ENCODE assay signal across 10 cellular contexts in genomic region chr5:96790851-96791513, GRCh38. TPM values are rescaled to one million over a fixed set of nuclear protein-coding genes. Genes with fewer than 3 reads are reported as not detected.
DNase-seq lines count a peak whose midpoint lies in the region; ATAC-seq and TF ChIP-seq lines count a peak whose summit lies in the region.
"Had no signal": no experiment of that assay in that cellular context is flagged by ENCODE, and none has a peak within 500 bp of the region (broad histone marks: within the 10 kb centered on the region; RNA-seq: fewer than 3 reads in every experiment).

No MANE protein-coding gene starts in this region.

- no peak for ATAC-seq in HG02798 (IDR thresholded peaks at IDR 0.05; ENCODE audit: poor library complexity, unreplicated experiment)

- intact Hi-C loops in Caco-2 (cut with micrococcal nuclease; ENCODE audit: unreplicated experiment) (no loop called here), posterior vena cava (cut with DNase I) (no loop called here)

- H3K4me2 ChIP-seq in neural progenitor cell, result peak overlapping the region; percentile 56

- CTCF ChIA-PET in Caco-2 (lab: Charles Lee), result interaction anchor here (0.6 kb wide), 1 partner anchor 38 kb away, joined by 7 read pairs; no protein-coding TSS in a partner anchor

- peaks cover 47% of the 10 kb centered on the region for H3K36me3 Mint-ChIP-seq in Caco-2 (ENCODE audit: insufficient read depth, unreplicated experiment)
- H3K36me3 Mint-ChIP-seq in endothelial cell (ENCODE audit: low read depth, unreplicated experiment), result peaks cover 20% of the 10 kb centered on the region
- H3K36me3 Mint-ChIP-seq in neural progenitor cell, result peaks cover 14% of the 10 kb centered on the region
- H3K36me3 Mint-ChIP-seq in glutamatergic neuron (ENCODE audit: unreplicated experiment), result peaks cover 5% of the 10 kb centered on the region

- TF ChIP-seq CTCF in Caco-2 (IDR thresholded peaks at IDR 0.05; ENCODE audit: insufficient read depth in 1 of 2, low read depth in 1 of 2, low read length in 1 of 2, severe bottlenecking in 1 of 2, unreplicated experiment in 1 of 2), result no peak
- TF ChIP-seq CTCF in endothelial cell (IDR thresholded peaks at IDR 0.05; ENCODE audit: unreplicated experiment), result no peak
- no peak for TF ChIP-seq CTCF in neural progenitor cell (IDR thresholded peaks at IDR 0.05)
- TF ChIP-seq CTCF in glutamatergic neuron (IDR thresholded peaks at IDR 0.05; ENCODE audit: partially characterized antibody, unreplicated experiment), result no peak

- BruUV-seq in Caco-2 (replicated peaks; lab: Mats Ljungman, UMichigan), result no TSS peak

- H3K27me3 Mint-ChIP-seq in Caco-2 (ENCODE audit: insufficient read depth, unreplicated experiment) (no peaks in the 10 kb centered on the region), endothelial cell (ENCODE audit: unreplicated experiment) (no peaks in the 10 kb centered on the region), neural progenitor cell (ENCODE audit: insufficient read depth, low read depth) (peaks cover 2% of the 10 kb centered on the region), glutamatergic neuron (ENCODE audit: unreplicated experiment) (peaks cover 5% of the 10 kb centered on the region)

- H3K4me1 Mint-ChIP-seq in Caco-2 (ENCODE audit: low read depth, unreplicated experiment) (peaks cover 17% of the 10 kb centered on the region), endothelial cell (ENCODE audit: unreplicated experiment) (peaks cover 16% of the 10 kb centered on the region), neural progenitor cell (peaks cover 21% of the 10 kb centered on the region), glutamatergic neuron (ENCODE audit: low read depth, unreplicated experiment) (peaks cover 2% of the 10 kb centered on the region)

- no peak overlapping the region for H2AFZ ChIP-seq in neural progenitor cell (replicated peaks)

- H3K36me3 ChIP-seq in Caco-2 (ENCODE audit: control insufficient read depth, insufficient read depth, low read length), result peaks cover 4% of the 10 kb centered on the region
- H3K36me3 ChIP-seq in neural progenitor cell, result no peaks in the 10 kb centered on the region

- DNase-seq in Caco-2 (no peak), NCI-H146 (lab: John Stamatoyannopoulos, UW) (peak; percentile 80), endothelial cell (ENCODE audit: low spot score) (no peak), neural progenitor cell (ENCODE audit: low spot score) (peak; percentile 53), posterior vena cava (ENCODE audit: low spot score) (no peak), DMS53 treated with DMSO at 0.1 percent for 48 hours (lab: John Stamatoyannopoulos, UW; ENCODE audit: unreplicated experiment) (no peak), glutamatergic neuron (no peak)
- DNase-seq: midbrain, T-helper 1 cell had no signal

- H3K9ac ChIP-seq in neural progenitor cell, result no peak overlapping the region

- H3K9me3 Mint-ChIP-seq in Caco-2 (ENCODE audit: unreplicated experiment) (no peaks in the 10 kb centered on the region), endothelial cell (ENCODE audit: unreplicated experiment) (no peaks in the 10 kb centered on the region), neural progenitor cell (no peaks in the 10 kb centered on the region), glutamatergic neuron (ENCODE audit: unreplicated experiment) (no peaks in the 10 kb centered on the region)

- no peaks in the 10 kb centered on the region for H3K79me2 ChIP-seq in neural progenitor cell (ENCODE audit: low read depth)

- POLR2A ChIA-PET in Caco-2 (lab: Charles Lee), result no interaction called here

- H3K27me3 ChIP-seq in Caco-2 (replicated peaks; ENCODE audit: control insufficient read depth, insufficient read depth, low read length) (no peaks in the 10 kb centered on the region), neural progenitor cell (no peaks in the 10 kb centered on the region)

- H3K27ac Mint-ChIP-seq in Caco-2 (ENCODE audit: unreplicated experiment), result peak overlapping the region; percentile 26
- peak overlapping the region; percentile 71 for H3K27ac Mint-ChIP-seq in endothelial cell (ENCODE audit: unreplicated experiment)
- H3K27ac Mint-ChIP-seq in neural progenitor cell, result peak overlapping the region; percentile 38
- H3K27ac Mint-ChIP-seq in glutamatergic neuron (ENCODE audit: unreplicated experiment), result no peak overlapping the region

- no peak overlapping the region for H3K27ac ChIP-seq in neural progenitor cell

- H3K4me3 Mint-ChIP-seq in Caco-2 (ENCODE audit: unreplicated experiment) (no peak overlapping the region), endothelial cell (ENCODE audit: unreplicated experiment) (no peak overlapping the region), neural progenitor cell (no peak overlapping the region), glutamatergic neuron (ENCODE audit: unreplicated experiment) (no peak overlapping the region)

- no peaks in the 10 kb centered on the region for H4K20me1 ChIP-seq in neural progenitor cell (ENCODE audit: low read depth)

- H3K4me1 ChIP-seq in Caco-2 (peaks cover 7% of the 10 kb centered on the region; the same call in 1 of the 2 replicates), neural progenitor cell (peaks cover 24% of the 10 kb centered on the region)

- H3F3A ChIP-seq in neural progenitor cell (ENCODE audit: low read depth), result peaks cover 14% of the 10 kb centered on the region

- H3K9me3 ChIP-seq in Caco-2 (no peaks in the 10 kb centered on the region), neural progenitor cell (ENCODE audit: low read depth) (no peaks in the 10 kb centered on the region)

- H3K4me3 ChIP-seq in Caco-2 (ENCODE audit: low read depth, low read length) (no peak overlapping the region), neural progenitor cell (no peak overlapping the region)

RNA-seq across cellular contexts. Expression of gene ERAP1, which starts 16.8 kb away (rescaled TPM):
- total RNA-seq in Caco-2 (2022) (31.8 and 32.0 TPM in 2 replicates), endothelial cell (ENCODE audit: unreplicated experiment) (36.4 TPM), neural progenitor cell (ENCODE audit: low replicate concordance) (17.2 and 21.5 TPM in 2 replicates), posterior vena cava (10 to 100 TPM; 31.8 to 44.6 TPM), glutamatergic neuron (ENCODE audit: unreplicated experiment) (12.0 TPM)

Comparison
In these comparisons a context has a peak if more than half of its experiments do, and no peak if none do; other contexts are left out.
1. DNase-seq: peak in NCI-H146 (single experiment) and neural progenitor cell (single experiment); none in Caco-2 (0 of 2), endothelial cell (single experiment), posterior vena cava (single experiment), DMS53 treated with DMSO at 0.1 percent for 48 hours (single experiment) and glutamatergic neuron (single experiment).